1 cellular context compared by ENCODE assay signal in genomic region chr11:86047275-86047991, GRCh38.
TF ChIP-seq lines count a peak whose summit lies in the region.

No MANE protein-coding gene starts in this region.

TF ChIP-seq in GM23338, 12 proteins besides CTCF, POLR2A, EP300 and RAD21 (continued from another document):
- TF ChIP-seq, protein P1, sequence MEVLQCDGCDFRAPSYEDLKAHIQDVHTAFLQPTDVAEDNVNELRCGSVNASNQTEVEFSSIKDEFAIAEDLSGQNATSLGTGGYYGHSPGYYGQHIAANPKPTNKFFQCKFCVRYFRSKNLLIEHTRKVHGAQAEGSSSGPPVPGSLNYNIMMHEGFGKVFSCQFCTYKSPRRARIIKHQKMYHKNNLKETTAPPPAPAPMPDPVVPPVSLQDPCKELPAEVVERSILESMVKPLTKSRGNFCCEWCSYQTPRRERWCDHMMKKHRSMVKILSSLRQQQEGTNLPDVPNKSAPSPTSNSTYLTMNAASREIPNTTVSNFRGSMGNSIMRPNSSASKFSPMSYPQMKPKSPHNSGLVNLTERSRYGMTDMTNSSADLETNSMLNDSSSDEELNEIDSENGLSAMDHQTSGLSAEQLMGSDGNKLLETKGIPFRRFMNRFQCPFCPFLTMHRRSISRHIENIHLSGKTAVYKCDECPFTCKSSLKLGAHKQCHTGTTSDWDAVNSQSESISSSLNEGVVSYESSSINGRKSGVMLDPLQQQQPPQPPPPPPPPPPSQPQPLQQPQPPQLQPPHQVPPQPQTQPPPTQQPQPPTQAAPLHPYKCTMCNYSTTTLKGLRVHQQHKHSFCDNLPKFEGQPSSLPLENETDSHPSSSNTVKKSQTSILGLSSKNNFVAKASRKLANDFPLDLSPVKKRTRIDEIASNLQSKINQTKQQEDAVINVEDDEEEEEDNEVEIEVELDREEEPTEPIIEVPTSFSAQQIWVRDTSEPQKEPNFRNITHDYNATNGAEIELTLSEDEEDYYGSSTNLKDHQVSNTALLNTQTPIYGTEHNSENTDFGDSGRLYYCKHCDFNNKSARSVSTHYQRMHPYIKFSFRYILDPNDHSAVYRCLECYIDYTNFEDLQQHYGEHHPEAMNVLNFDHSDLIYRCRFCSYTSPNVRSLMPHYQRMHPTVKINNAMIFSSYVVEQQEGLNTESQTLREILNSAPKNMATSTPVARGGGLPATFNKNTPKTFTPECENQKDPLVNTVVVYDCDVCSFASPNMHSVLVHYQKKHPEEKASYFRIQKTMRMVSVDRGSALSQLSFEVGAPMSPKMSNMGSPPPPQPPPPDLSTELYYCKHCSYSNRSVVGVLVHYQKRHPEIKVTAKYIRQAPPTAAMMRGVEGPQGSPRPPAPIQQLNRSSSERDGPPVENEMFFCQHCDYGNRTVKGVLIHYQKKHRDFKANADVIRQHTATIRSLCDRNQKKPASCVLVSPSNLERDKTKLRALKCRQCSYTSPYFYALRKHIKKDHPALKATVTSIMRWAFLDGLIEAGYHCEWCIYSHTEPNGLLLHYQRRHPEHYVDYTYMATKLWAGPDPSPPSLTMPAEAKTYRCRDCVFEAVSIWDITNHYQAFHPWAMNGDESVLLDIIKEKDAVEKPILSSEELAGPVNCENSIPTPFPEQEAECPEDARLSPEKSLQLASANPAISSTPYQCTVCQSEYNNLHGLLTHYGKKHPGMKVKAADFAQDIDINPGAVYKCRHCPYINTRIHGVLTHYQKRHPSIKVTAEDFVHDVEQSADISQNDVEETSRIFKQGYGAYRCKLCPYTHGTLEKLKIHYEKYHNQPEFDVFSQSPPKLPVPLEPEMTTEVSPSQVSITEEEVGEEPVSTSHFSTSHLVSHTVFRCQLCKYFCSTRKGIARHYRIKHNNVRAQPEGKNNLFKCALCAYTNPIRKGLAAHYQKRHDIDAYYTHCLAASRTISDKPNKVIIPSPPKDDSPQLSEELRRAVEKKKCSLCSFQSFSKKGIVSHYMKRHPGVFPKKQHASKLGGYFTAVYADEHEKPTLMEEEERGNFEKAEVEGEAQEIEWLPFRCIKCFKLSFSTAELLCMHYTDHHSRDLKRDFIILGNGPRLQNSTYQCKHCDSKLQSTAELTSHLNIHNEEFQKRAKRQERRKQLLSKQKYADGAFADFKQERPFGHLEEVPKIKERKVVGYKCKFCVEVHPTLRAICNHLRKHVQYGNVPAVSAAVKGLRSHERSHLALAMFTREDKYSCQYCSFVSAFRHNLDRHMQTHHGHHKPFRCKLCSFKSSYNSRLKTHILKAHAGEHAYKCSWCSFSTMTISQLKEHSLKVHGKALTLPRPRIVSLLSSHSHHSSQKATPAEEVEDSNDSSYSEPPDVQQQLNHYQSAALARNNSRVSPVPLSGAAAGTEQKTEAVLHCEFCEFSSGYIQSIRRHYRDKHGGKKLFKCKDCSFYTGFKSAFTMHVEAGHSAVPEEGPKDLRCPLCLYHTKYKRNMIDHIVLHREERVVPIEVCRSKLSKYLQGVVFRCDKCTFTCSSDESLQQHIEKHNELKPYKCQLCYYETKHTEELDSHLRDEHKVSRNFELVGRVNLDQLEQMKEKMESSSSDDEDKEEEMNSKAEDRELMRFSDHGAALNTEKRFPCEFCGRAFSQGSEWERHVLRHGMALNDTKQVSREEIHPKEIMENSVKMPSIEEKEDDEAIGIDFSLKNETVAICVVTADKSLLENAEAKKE (CRISPR knock-in tag; IDR thresholded peaks at IDR 0.05): no peak
- no peak for TF ChIP-seq POLR2AphosphoS5 (IDR thresholded peaks at IDR 0.05; ENCODE audit: low read depth)
- no peak for TF ChIP-seq NANOG (IDR thresholded peaks at IDR 0.05; ENCODE audit: borderline replicate concordance)
- no peak for TF ChIP-seq ZNF331 (CRISPR knock-in tag; IDR thresholded peaks at IDR 0.05; ENCODE audit: low read depth)
